2 cellular contexts compared by ENCODE assay signal in the genomic region with DNA sequence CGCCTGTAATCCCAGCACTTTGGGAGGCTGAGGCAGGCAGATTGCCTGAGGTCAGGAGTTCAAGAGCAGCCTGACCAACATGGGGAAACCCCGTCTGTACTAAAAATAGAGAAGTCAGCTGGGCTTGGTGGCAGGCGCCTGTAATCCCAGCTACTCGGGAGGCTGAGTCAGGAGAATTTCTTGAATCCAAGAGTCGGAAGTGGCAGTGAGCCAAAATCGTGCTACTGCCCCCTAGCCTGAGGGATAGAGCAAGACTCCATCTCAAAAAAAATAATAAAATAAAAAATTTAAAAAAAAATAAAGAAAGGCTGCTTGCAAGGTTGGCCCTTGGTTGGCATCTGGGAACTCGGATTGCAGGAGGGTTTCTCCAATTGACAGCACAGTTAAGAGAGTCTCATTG.
TF ChIP-seq lines count a peak whose summit lies in the region.

No MANE protein-coding gene starts in this region.

TF ChIP-seq in IMR-90, 13 proteins besides CTCF, POLR2A, EP300 and RAD21:
- no peak for TF ChIP-seq SMC3 (IDR thresholded peaks at IDR 0.05; ENCODE audit: low read depth, low read length)
- no peak for TF ChIP-seq RFX5 (IDR thresholded peaks at IDR 0.05; ENCODE audit: low read depth, low read length)
- TF ChIP-seq MAZ (IDR thresholded peaks at IDR 0.05; ENCODE audit: borderline replicate concordance, low read depth, low read length): no peak
- TF ChIP-seq BHLHE40 (IDR thresholded peaks at IDR 0.05; ENCODE audit: low read depth, low read length): no peak
- TF ChIP-seq CHD1 (IDR thresholded peaks at IDR 0.05; ENCODE audit: low read depth, low read length): no peak
- no peak for TF ChIP-seq CEBPB (IDR thresholded peaks at IDR 0.05; ENCODE audit: low read depth, low read length)
- TF ChIP-seq MXI1 (IDR thresholded peaks at IDR 0.05; ENCODE audit: borderline replicate concordance, low read depth, low read length): no peak
- TF ChIP-seq, protein P1, sequence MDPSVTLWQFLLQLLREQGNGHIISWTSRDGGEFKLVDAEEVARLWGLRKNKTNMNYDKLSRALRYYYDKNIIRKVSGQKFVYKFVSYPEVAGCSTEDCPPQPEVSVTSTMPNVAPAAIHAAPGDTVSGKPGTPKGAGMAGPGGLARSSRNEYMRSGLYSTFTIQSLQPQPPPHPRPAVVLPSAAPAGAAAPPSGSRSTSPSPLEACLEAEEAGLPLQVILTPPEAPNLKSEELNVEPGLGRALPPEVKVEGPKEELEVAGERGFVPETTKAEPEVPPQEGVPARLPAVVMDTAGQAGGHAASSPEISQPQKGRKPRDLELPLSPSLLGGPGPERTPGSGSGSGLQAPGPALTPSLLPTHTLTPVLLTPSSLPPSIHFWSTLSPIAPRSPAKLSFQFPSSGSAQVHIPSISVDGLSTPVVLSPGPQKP (IDR thresholded peaks at IDR 0.05; ENCODE audit: borderline replicate concordance, low read depth, low read length): no peak
- no peak for TF ChIP-seq NFE2L2 (IDR thresholded peaks at IDR 0.05; ENCODE audit: low read depth, low read length)

TF ChIP-seq in GM12878, 131 proteins besides CTCF, POLR2A, EP300 and RAD21:
- TF ChIP-seq, protein P2, sequence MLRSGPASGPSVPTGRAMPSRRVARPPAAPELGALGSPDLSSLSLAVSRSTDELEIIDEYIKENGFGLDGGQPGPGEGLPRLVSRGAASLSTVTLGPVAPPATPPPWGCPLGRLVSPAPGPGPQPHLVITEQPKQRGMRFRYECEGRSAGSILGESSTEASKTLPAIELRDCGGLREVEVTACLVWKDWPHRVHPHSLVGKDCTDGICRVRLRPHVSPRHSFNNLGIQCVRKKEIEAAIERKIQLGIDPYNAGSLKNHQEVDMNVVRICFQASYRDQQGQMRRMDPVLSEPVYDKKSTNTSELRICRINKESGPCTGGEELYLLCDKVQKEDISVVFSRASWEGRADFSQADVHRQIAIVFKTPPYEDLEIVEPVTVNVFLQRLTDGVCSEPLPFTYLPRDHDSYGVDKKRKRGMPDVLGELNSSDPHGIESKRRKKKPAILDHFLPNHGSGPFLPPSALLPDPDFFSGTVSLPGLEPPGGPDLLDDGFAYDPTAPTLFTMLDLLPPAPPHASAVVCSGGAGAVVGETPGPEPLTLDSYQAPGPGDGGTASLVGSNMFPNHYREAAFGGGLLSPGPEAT (IDR thresholded peaks at IDR 0.05; ENCODE audit: low read depth): no peak
- TF ChIP-seq FOXK2 (IDR thresholded peaks at IDR 0.05) (no peak), RELA (IDR thresholded peaks at IDR 0.05; ENCODE audit: borderline replicate concordance, partially characterized antibody) (no peak), RBBP5 (conservative IDR thresholded peaks at IDR 0.05) (no peak), NR2F1 (conservative IDR thresholded peaks at IDR 0.05) (0 out of 2 replicates have a peak, but pooled peaks have one; percentile 29)
- TF ChIP-seq, protein P3, sequence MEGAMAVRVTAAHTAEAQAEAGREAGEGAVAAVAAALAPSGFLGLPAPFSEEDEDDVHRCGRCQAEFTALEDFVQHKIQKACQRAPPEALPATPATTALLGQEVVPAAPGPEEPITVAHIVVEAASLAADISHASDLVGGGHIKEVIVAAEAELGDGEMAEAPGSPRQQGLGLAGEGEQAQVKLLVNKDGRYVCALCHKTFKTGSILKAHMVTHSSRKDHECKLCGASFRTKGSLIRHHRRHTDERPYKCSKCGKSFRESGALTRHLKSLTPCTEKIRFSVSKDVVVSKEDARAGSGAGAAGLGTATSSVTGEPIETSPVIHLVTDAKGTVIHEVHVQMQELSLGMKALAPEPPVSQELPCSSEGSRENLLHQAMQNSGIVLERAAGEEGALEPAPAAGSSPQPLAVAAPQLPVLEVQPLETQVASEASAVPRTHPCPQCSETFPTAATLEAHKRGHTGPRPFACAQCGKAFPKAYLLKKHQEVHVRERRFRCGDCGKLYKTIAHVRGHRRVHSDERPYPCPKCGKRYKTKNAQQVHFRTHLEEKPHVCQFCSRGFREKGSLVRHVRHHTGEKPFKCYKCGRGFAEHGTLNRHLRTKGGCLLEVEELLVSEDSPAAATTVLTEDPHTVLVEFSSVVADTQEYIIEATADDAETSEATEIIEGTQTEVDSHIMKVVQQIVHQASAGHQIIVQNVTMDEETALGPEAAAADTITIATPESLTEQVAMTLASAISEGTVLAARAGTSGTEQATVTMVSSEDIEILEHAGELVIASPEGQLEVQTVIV (IDR thresholded peaks at IDR 0.05; ENCODE audit: borderline replicate concordance, partially characterized antibody): no peak
